32 cellular contexts compared by ENCODE assay signal in the genomic region with DNA sequence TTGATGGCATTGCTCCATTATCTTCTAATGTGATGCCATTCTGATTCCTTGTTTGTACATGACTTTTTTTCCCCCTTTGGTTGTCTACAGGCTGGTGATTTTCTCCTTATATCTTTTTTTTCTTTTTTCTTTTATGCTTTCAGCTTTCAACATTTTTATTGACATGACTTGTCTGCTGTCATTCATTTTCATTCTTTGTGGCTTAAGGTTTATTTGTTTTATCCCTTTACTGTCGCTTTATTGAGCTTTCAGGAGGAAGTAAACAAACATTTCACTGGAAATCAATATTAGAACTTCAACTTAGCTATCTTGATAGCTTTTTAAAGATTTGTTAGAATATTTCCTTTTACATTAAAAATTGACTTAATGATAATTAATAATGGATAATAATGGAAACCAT. TPM values are rescaled to one million over a fixed set of nuclear protein-coding genes. Genes with fewer than 3 reads are reported as not detected.
A peak's percentile ranks its signal among the peaks of the same experiment; 100 is the strongest.
DNase-seq lines count a peak whose midpoint lies in the region; ATAC-seq, FAIRE-seq and TF ChIP-seq lines count a peak whose summit lies in the region.
"Had no signal": no experiment of that assay in that cellular context is flagged by ENCODE, and none has a peak within 500 bp of the region (broad histone marks: within the 10 kb centered on the region; RNA-seq: fewer than 3 reads in every experiment).

No MANE protein-coding gene starts in this region.

- H3K9ac ChIP-seq in Loucy (ENCODE audit: low read depth, low read length, poor library complexity, severe bottlenecking) (no peak overlapping the region), neuronal stem cell (ENCODE audit: low read depth, low read length, poor library complexity) (no peak overlapping the region)
- H3K9ac ChIP-seq: SK-N-SH had no signal

- 12 to 16% methylated on average over 1 of the region's 1 CpG for WGBS in pancreas, 2 donors
- WGBS in neuronal stem cell (ENCODE audit: extremely low coverage in 2 of 2, insufficient read length in 2 of 2, insufficient replicate concordance in 1 of 2), 2 donors = no CpG with 5 or more reads among the region's 1 CpG

- H2BK120ac ChIP-seq in neuronal stem cell (ENCODE audit: low read depth, low read length) = no peak overlapping the region

- H3K4me3 Mint-ChIP-seq in activated T-cell treated with anti-CD3 and anti-CD28 coated beads, Interleukin-2, amount 50 U/mL, for 24 hours = no peak overlapping the region
- peak overlapping the region in 1 of 2 donors; percentile 39 for H3K4me3 Mint-ChIP-seq in activated T-cell treated with anti-CD3 and anti-CD28 coated beads, Interleukin-2, amount 50 U/mL, for 72 hours
- H3K4me3 Mint-ChIP-seq: endodermal cell; nephron; stimulated activated memory B cell treated with anti-CD40 and anti-IgM and Interleukin-4, amounts not matched to agents 10 μg/mL and 1 μg/mL and 100 μg/mL, for 72 hours; T-helper 1 cell treated with Interleukin-12 subunit alpha and Interleukin-12 subunit beta and Interleukin-4 antibody, amounts not matched to agents 30 μg/mL and 1 μg/mL, for 36 hours had no signal

- no peak overlapping the region for H2BK12ac ChIP-seq in neuronal stem cell (ENCODE audit: low read length)

- H2AFZ ChIP-seq in Loucy (ENCODE audit: low read length) = no peak overlapping the region
- H2AFZ ChIP-seq in neuronal stem cell (ENCODE audit: low read length) = no peak overlapping the region
- H2AFZ ChIP-seq: PC-9 had no signal

- no peaks in the 10 kb centered on the region for H3K79me1 ChIP-seq in neuronal stem cell (ENCODE audit: low read depth, low read length)

- no peak for ATAC-seq in activated T-cell treated with anti-CD3 and anti-CD28 coated beads, Interleukin-2, amount 50 U/mL, for 72 hours (replicated peaks in 1 of 2)
- ATAC-seq in pancreas = no peak
- no peak for ATAC-seq in GM21447 (IDR thresholded peaks at IDR 0.05; ENCODE audit: unreplicated experiment)
- ATAC-seq: A549; heart left ventricle; lower lobe of right lung; Right ventricle myocardium inferior; stimulated activated memory B cell treated with anti-CD40 and anti-IgM and Interleukin-4, amounts not matched to agents 10 μg/mL and 1 μg/mL and 100 μg/mL, for 72 hours had no signal

- H3K4me2 ChIP-seq in Loucy (ENCODE audit: low read depth, low read length, poor library complexity, severe bottlenecking) (peak overlapping the region; percentile 58), neuronal stem cell (ENCODE audit: insufficient read depth, low read length, poor library complexity, severe bottlenecking) (no peak overlapping the region)
- H3K4me2 ChIP-seq: A549, PC-9, SK-N-SH had no signal

- peaks cover 83% of the 10 kb centered on the region for H3K79me2 ChIP-seq in Loucy (ENCODE audit: insufficient read depth, low read length)

- no peak overlapping the region for H3K23ac ChIP-seq in neuronal stem cell (ENCODE audit: low read depth, low read length, poor library complexity)

- H3K36me3 Mint-ChIP-seq in activated T-cell treated with anti-CD3 and anti-CD28 coated beads, Interleukin-2, amount 50 U/mL, for 24 hours (ENCODE audit: low read depth) = peaks cover 34% of the 10 kb centered on the region
- H3K36me3 Mint-ChIP-seq in activated T-cell treated with anti-CD3 and anti-CD28 coated beads, Interleukin-2, amount 50 U/mL, for 72 hours (ENCODE audit: insufficient read depth in 2 of 2) = no peaks in the 10 kb centered on the region

- peaks cover 70% of the 10 kb centered on the region for H3K4me1 Mint-ChIP-seq in activated T-cell treated with anti-CD3 and anti-CD28 coated beads, Interleukin-2, amount 50 U/mL, for 24 hours (ENCODE audit: low read depth)
- H3K4me1 Mint-ChIP-seq in activated T-cell treated with anti-CD3 and anti-CD28 coated beads, Interleukin-2, amount 50 U/mL, for 72 hours (ENCODE audit: low read depth) = peaks cover 51% of the 10 kb centered on the region
- H3K4me1 Mint-ChIP-seq: endodermal cell had no signal

- peak overlapping the region; percentile 23 for H3K27ac Mint-ChIP-seq in activated T-cell treated with anti-CD3 and anti-CD28 coated beads, Interleukin-2, amount 50 U/mL, for 24 hours
- no peak overlapping the region for H3K27ac Mint-ChIP-seq in activated T-cell treated with anti-CD3 and anti-CD28 coated beads, Interleukin-2, amount 50 U/mL, for 72 hours
- H3K27ac Mint-ChIP-seq: endodermal cell; nephron; stimulated activated memory B cell treated with anti-CD40 and anti-IgM and Interleukin-4, amounts not matched to agents 10 μg/mL and 1 μg/mL and 100 μg/mL, for 72 hours; T-helper 1 cell treated with Interleukin-12 subunit alpha and Interleukin-12 subunit beta and Interleukin-4 antibody, amounts not matched to agents 30 μg/mL and 1 μg/mL, for 36 hours had no signal

- no peak overlapping the region for H2BK15ac ChIP-seq in neuronal stem cell (ENCODE audit: low read length)

- H3K27me3 ChIP-seq in Loucy (ENCODE audit: insufficient read depth, low read length, poor library complexity, severe bottlenecking) (no peaks in the 10 kb centered on the region), pancreas (no peaks in the 10 kb centered on the region), neuronal stem cell (ENCODE audit: control insufficient read depth in 3 of 3, insufficient read depth in 3 of 3, low read depth in 1 of 3, low read length in 3 of 3) (no peaks in the 10 kb centered on the region)
- H3K27me3 ChIP-seq: esophagus muscularis mucosa, heart left ventricle had no signal

- H2BK5ac ChIP-seq in neuronal stem cell (ENCODE audit: low read length) = no peak overlapping the region

- no peak overlapping the region for H3K27ac ChIP-seq in pancreas
- no peak overlapping the region for H3K27ac ChIP-seq in neuronal stem cell (replicated peaks; ENCODE audit: low read length)
- H3K27ac ChIP-seq: A549, esophagus muscularis mucosa, heart left ventricle, lower lobe of right lung, PC-9 had no signal

- no peak overlapping the region for H3K4ac ChIP-seq in neuronal stem cell (ENCODE audit: low read length)

- no peak overlapping the region for H2AK5ac ChIP-seq in neuronal stem cell (ENCODE audit: low read depth, low read length)

- no peaks in the 10 kb centered on the region for H3F3A ChIP-seq in Loucy (ENCODE audit: low read depth)

- H4K8ac ChIP-seq in neuronal stem cell (ENCODE audit: low read depth, low read length) = no peak overlapping the region

- H4K20me1 ChIP-seq in Loucy (ENCODE audit: insufficient read depth, low read length, poor library complexity, severe bottlenecking) = peaks cover 28% of the 10 kb centered on the region

- FAIRE-seq in endometrium (lab: Jason Lieb, UNC) (peak; percentile 50), pancreas (lab: Jason Lieb, UNC) (peak; percentile 59)
- FAIRE-seq: A549, TTC549 had no signal

- H3K14ac ChIP-seq in neuronal stem cell (ENCODE audit: low read length) = no peak overlapping the region

- no peak for DNase-seq in activated T-cell treated with anti-CD3 and anti-CD28 coated beads, Interleukin-2, amount 50 U/mL, for 24 hours
- no peak for DNase-seq in activated T-cell treated with anti-CD3 and anti-CD28 coated beads, Interleukin-2, amount 50 U/mL, for 72 hours
- no peak for DNase-seq in pancreas
- no peak for DNase-seq in head of caudate nucleus
- DNase-seq in neuronal stem cell (ENCODE audit: low spot score) = no peak
- DNase-seq: activated CD4-positive, alpha-beta T cell treated with anti-CD3 and anti-CD28 coated beads, Interleukin-2, amount 50 U/mL, for 48 hours; activated CD8-positive, alpha-beta memory T cell treated with anti-CD3 and anti-CD28 coated beads, Interleukin-2, amount 50 U/mL, for 4 hours; AML-193; central memory CD4-positive, alpha-beta T cell; dermis blood vessel endothelial cell; endodermal cell; foreskin fibroblast; HCEC 1CT; heart left ventricle; Karpas-422; lower lobe of right lung; midbrain; NCI-H1436; NCI-H345; NCI-H69; PC-9; SK-N-SH had no signal

- H3K9me3 ChIP-seq in Loucy (ENCODE audit: insufficient read depth, low read depth, low read length) = no peaks in the 10 kb centered on the region
- H3K9me3 ChIP-seq in pancreas = no peaks in the 10 kb centered on the region
- H3K9me3 ChIP-seq in neuronal stem cell (replicated peaks in 1 of 2; ENCODE audit: control insufficient read depth in 2 of 2, insufficient read depth in 1 of 2, low read depth in 1 of 2, low read length in 2 of 2) = no peaks in the 10 kb centered on the region
- H3K9me3 ChIP-seq: A549, esophagus muscularis mucosa, heart left ventricle, lower lobe of right lung, SK-N-SH had no signal

- H4K91ac ChIP-seq in neuronal stem cell (ENCODE audit: low read depth, low read length, poor library complexity) = no peak overlapping the region

- H3K4me3 ChIP-seq in Loucy (ENCODE audit: low read length, poor library complexity, severe bottlenecking) = no peak overlapping the region
- no peak overlapping the region for H3K4me3 ChIP-seq in pancreas
- no peak overlapping the region for H3K4me3 ChIP-seq in neuronal stem cell (ENCODE audit: low read length in 2 of 2)
- H3K4me3 ChIP-seq: A549, esophagus muscularis mucosa, heart left ventricle, lower lobe of right lung, PC-9 had no signal

- H3K9me3 Mint-ChIP-seq in activated T-cell treated with anti-CD3 and anti-CD28 coated beads, Interleukin-2, amount 50 U/mL, for 24 hours = no peaks in the 10 kb centered on the region
- H3K9me3 Mint-ChIP-seq in activated T-cell treated with anti-CD3 and anti-CD28 coated beads, Interleukin-2, amount 50 U/mL, for 72 hours = no peaks in the 10 kb centered on the region
- H3K9me3 Mint-ChIP-seq: endodermal cell; nephron; stimulated activated memory B cell treated with anti-CD40 and anti-IgM and Interleukin-4, amounts not matched to agents 10 μg/mL and 1 μg/mL and 100 μg/mL, for 72 hours; T-helper 1 cell treated with Interleukin-12 subunit alpha and Interleukin-12 subunit beta and Interleukin-4 antibody, amounts not matched to agents 30 μg/mL and 1 μg/mL, for 36 hours had no signal

- H3K36me3 ChIP-seq in Loucy (ENCODE audit: insufficient read depth, low read length) (no peaks in the 10 kb centered on the region), pancreas (peaks cover 0 to 3% (median 0%) of the 10 kb centered on the region in 3 donors), neuronal stem cell (replicated peaks in 1 of 2; ENCODE audit: control insufficient read depth in 2 of 2, insufficient read depth in 2 of 2, low read length in 2 of 2) (peaks cover 0 to 33% of the 10 kb centered on the region in 2 donors)

- H3K18ac ChIP-seq in neuronal stem cell (ENCODE audit: low read length) = no peak overlapping the region

- intact Hi-C loops in pancreas (cut with DNase I) = loop anchor here in 1 of 3 donors (10.0 kb wide), 1 partner anchor 52 kb away; no protein-coding TSS in a partner anchor
- intact Hi-C loops in head of caudate nucleus (cut with DNase I) = no loop called here

- no peaks in the 10 kb centered on the region for H3K9me2 ChIP-seq in Loucy (replicated peaks; ENCODE audit: low read depth, low read length)
- H3K9me2 ChIP-seq: SK-N-SH had no signal

- H3K4me1 ChIP-seq in Loucy (ENCODE audit: insufficient read depth, low read length, poor library complexity, severe bottlenecking) (peaks cover 31% of the 10 kb centered on the region), pancreas (peaks cover 24 to 40% (median 37%) of the 10 kb centered on the region in 3 donors), neuronal stem cell (ENCODE audit: control insufficient read depth in 2 of 2, insufficient read depth in 1 of 2, low read depth in 1 of 2, low read length in 2 of 2) (peaks cover 0 to under 1% of the 10 kb centered on the region in 2 donors)

- TF ChIP-seq CTCF in Loucy (conservative IDR thresholded peaks at IDR 0.05; ENCODE audit: low read length) = no peak
- no peak for TF ChIP-seq CTCF in pancreas (IDR thresholded peaks at IDR 0.05)

- no peaks in the 10 kb centered on the region for H3K27me3 Mint-ChIP-seq in activated T-cell treated with anti-CD3 and anti-CD28 coated beads, Interleukin-2, amount 50 U/mL, for 24 hours
- H3K27me3 Mint-ChIP-seq in activated T-cell treated with anti-CD3 and anti-CD28 coated beads, Interleukin-2, amount 50 U/mL, for 72 hours (ENCODE audit: low read depth) = no peaks in the 10 kb centered on the region
- H3K27me3 Mint-ChIP-seq: stimulated activated memory B cell treated with anti-CD40 and anti-IgM and Interleukin-4, amounts not matched to agents 10 μg/mL and 1 μg/mL and 100 μg/mL, for 72 hours had no signal

RNA-seq across cellular contexts. Expression of gene ITM2B, which starts 9.7 kb away (rescaled TPM):
- 100 to 1,000 TPM; 109 to 111 TPM for total RNA-seq in activated T-cell treated with anti-CD3 and anti-CD28 coated beads, Interleukin-2, amount 50 U/mL, for 72 hours
- 100 to 1,000 TPM; 138 to 361 (median 186) TPM for total RNA-seq in pancreas
- polyA plus RNA-seq in pancreas = 100 to 1,000 TPM; 114 to 329 TPM
- polyA plus RNA-seq in neuronal stem cell (2013, experiment 1 of 2) = 126 TPM
- 119 TPM for polyA plus RNA-seq in neuronal stem cell (2013, experiment 2 of 2)
